17 cellular contexts compared by ENCODE assay signal in the genomic region with DNA sequence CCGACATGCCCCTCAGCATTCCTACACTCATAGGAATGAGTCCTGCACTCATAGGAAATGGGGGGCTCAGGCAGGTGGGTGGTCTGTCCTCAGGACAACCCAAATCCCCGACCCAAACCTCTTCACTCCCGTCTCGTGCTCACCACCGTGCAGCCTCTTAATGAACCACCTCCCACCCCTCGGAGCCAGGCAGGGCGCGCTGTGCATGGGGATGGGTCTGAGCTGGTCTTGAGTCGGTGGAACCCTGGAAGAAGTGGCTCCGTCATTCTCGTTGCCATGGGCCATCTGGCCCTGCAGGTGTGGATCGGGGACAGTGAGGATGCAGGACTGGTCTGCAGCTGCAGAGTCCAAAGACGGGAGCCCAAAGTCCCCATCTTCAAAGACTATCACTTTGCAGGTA.
"Had no signal": no experiment of that assay in that cellular context is flagged by ENCODE, and none has a peak within 500 bp of the region (broad histone marks: within the 10 kb centered on the region; RNA-seq: fewer than 3 reads in every experiment).

No MANE protein-coding gene starts in this region.

- H3K27me3 ChIP-seq: adrenal gland had no signal

- DNase-seq: activated CD4-positive, alpha-beta T cell treated with anti-CD3 and anti-CD28 coated beads for 4 hours; activated CD8-positive, alpha-beta memory T cell treated with anti-CD3 and anti-CD28 coated beads, Interleukin-2, amount 50 U/mL, for 4 hours; activated CD8-positive, alpha-beta T cell treated with anti-CD3 and anti-CD28 coated beads for 36 hours; activated naive CD4-positive, alpha-beta T cell treated with anti-CD3 and anti-CD28 coated beads, Interleukin-2, amount 50 U/mL, for 16 hours; activated naive CD8-positive, alpha-beta T cell treated with anti-CD3 and anti-CD28 coated beads, Interleukin-2, amount 10 ng/mL, durations not matched to agents 7 days and 5 days; activated T-cell treated with anti-CD3 and anti-CD28 coated beads, Interleukin-2, amount 50 U/mL, for 72 hours; adrenal gland; anterior cingulate cortex; cerebellar nuclear complex; NCI-H1048; NCI-H2029; NCI-H345; NCI-H510A; NCI-H69; SHP77 treated with DMSO at 0.1 percent for 48 hours had no signal

- H3K4me1 ChIP-seq: adrenal gland had no signal

- H3K36me3 ChIP-seq: adrenal gland had no signal

- H3K27ac ChIP-seq: adrenal gland had no signal

- H3K9me3 ChIP-seq: adrenal gland had no signal

- ATAC-seq: activated CD4-positive, CD25-positive, alpha-beta regulatory T cell treated with anti-CD3 and anti-CD28 coated beads, Interleukin-2, amount 50 U/mL, for 24 hours; activated CD8-positive, alpha-beta T cell treated with anti-CD3 and anti-CD28 coated beads for 36 hours; activated T-cell treated with anti-CD3 and anti-CD28 coated beads, Interleukin-2, amount 50 U/mL, for 72 hours had no signal

- H3K4me3 ChIP-seq: adrenal gland had no signal

- FAIRE-seq: RCC 7860 had no signal
